16 cellular contexts compared by ENCODE assay signal in the genomic region with DNA sequence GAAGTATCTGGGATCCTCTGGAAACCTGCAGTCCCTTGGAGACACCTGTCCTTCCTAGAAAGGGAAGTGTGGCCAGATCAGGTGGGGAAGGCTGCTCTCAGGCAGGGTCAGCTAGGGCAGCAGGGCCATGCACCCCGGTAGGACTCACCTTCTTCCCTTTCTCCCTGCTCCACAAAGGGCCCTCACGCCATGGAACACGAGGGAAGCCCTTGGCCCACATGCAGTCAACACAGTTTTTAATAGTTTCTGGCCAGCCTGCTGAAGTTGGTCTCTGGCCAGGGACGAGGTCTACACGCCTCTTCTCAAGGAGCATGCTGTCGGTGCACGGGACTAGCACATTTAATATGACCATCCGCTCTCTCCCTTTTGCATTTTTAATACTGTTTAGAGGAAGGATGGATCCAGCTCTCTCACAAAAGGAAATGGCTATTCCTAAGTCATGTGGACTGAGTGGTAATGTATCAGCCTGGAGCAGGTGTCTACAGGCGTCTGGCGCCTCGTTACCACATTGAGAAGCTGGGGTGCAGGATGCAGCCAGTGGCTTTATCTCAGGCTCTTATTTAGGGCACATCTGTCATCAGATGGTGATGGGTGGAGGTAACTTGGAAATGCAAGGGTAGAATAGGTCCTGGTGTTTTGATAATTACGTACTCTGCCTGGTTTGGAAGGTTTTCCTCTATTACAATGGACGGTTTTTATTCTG.
A peak's percentile ranks its signal among the peaks of the same experiment; 100 is the strongest.
DNase-seq lines count a peak whose midpoint lies in the region; ATAC-seq and TF ChIP-seq lines count a peak whose summit lies in the region.
"Had no signal": no experiment of that assay in that cellular context is flagged by ENCODE, and none has a peak within 500 bp of the region (broad histone marks: within the 10 kb centered on the region; RNA-seq: fewer than 3 reads in every experiment).

No MANE protein-coding gene starts in this region.

- peak overlapping the region; percentile 37 for H3K4me3 Mint-ChIP-seq in activated T-cell treated with anti-CD3 and anti-CD28 coated beads, Interleukin-2, amount 50 U/mL, for 24 hours
- no peak overlapping the region for H3K4me3 Mint-ChIP-seq in activated T-cell treated with anti-CD3 and anti-CD28 coated beads, Interleukin-2, amount 50 U/mL, for 4 hours
- peak overlapping the region; percentile 16 for H3K4me3 Mint-ChIP-seq in glutamatergic neuron (ENCODE audit: unreplicated experiment)
- H3K4me3 Mint-ChIP-seq: memory B cell; stimulated activated naive B cell treated with anti-CD40 and anti-IgM and Interleukin-4, amounts not matched to agents 10 μg/mL and 1 μg/mL and 100 μg/mL, for 72 hours had no signal

- peaks cover 2% of the 10 kb centered on the region for H3K27me3 Mint-ChIP-seq in activated T-cell treated with anti-CD3 and anti-CD28 coated beads, Interleukin-2, amount 50 U/mL, for 24 hours
- H3K27me3 Mint-ChIP-seq in activated T-cell treated with anti-CD3 and anti-CD28 coated beads, Interleukin-2, amount 50 U/mL, for 4 hours (ENCODE audit: low read depth) = peaks cover 5% of the 10 kb centered on the region
- peaks cover 21% of the 10 kb centered on the region for H3K27me3 Mint-ChIP-seq in glutamatergic neuron (ENCODE audit: unreplicated experiment)

- H3K27me3 ChIP-seq in RWPE2 (ENCODE audit: insufficient read depth, poor library complexity, severe bottlenecking) (peaks cover 14% of the 10 kb centered on the region), upper lobe of right lung (peaks cover 11% of the 10 kb centered on the region), thyroid gland (no peaks in the 10 kb centered on the region)

- no peaks in the 10 kb centered on the region for H3K36me3 ChIP-seq in RWPE2 (ENCODE audit: low read depth)
- no peaks in the 10 kb centered on the region for H3K36me3 ChIP-seq in upper lobe of right lung
- H3K36me3 ChIP-seq in thyroid gland = no peaks in the 10 kb centered on the region

- H3K27ac Mint-ChIP-seq in activated T-cell treated with anti-CD3 and anti-CD28 coated beads, Interleukin-2, amount 50 U/mL, for 24 hours = peak overlapping the region; percentile 23
- peak overlapping the region; percentile 3 for H3K27ac Mint-ChIP-seq in glutamatergic neuron (ENCODE audit: unreplicated experiment)
- H3K27ac Mint-ChIP-seq: memory B cell; stimulated activated naive B cell treated with anti-CD40 and anti-IgM and Interleukin-4, amounts not matched to agents 10 μg/mL and 1 μg/mL and 100 μg/mL, for 72 hours had no signal

- peaks cover 65% of the 10 kb centered on the region for H3K4me1 Mint-ChIP-seq in activated T-cell treated with anti-CD3 and anti-CD28 coated beads, Interleukin-2, amount 50 U/mL, for 24 hours (ENCODE audit: low read depth)
- peaks cover 44% of the 10 kb centered on the region for H3K4me1 Mint-ChIP-seq in activated T-cell treated with anti-CD3 and anti-CD28 coated beads, Interleukin-2, amount 50 U/mL, for 4 hours (ENCODE audit: low read depth)
- H3K4me1 Mint-ChIP-seq in glutamatergic neuron (ENCODE audit: low read depth, unreplicated experiment) = peaks cover 29% of the 10 kb centered on the region

- TF ChIP-seq POLR2A in thyroid gland (IDR thresholded peaks at IDR 0.05) = no peak

- intact Hi-C loops in upper lobe of right lung (cut with DNase I) (no loop called here), thyroid gland (cut with DNase I) (loop anchor here (10.0 kb wide), 2 partner anchors 86 to 156 kb away; a partner anchor contains a TSS)

- TF ChIP-seq CTCF in RWPE2 (IDR thresholded peaks at IDR 0.05; ENCODE audit: poor library complexity, severe bottlenecking) = no peak
- no peak for TF ChIP-seq CTCF in glutamatergic neuron (IDR thresholded peaks at IDR 0.05; ENCODE audit: partially characterized antibody, unreplicated experiment)
- no peak for TF ChIP-seq CTCF in upper lobe of right lung (IDR thresholded peaks at IDR 0.05)
- TF ChIP-seq CTCF in thyroid gland (IDR thresholded peaks at IDR 0.05) = no peak

- H3K36me3 Mint-ChIP-seq in activated T-cell treated with anti-CD3 and anti-CD28 coated beads, Interleukin-2, amount 50 U/mL, for 24 hours (ENCODE audit: low read depth) = peaks cover 47% of the 10 kb centered on the region
- peaks cover 6% of the 10 kb centered on the region for H3K36me3 Mint-ChIP-seq in activated T-cell treated with anti-CD3 and anti-CD28 coated beads, Interleukin-2, amount 50 U/mL, for 4 hours (ENCODE audit: insufficient read depth)
- H3K36me3 Mint-ChIP-seq in glutamatergic neuron (ENCODE audit: unreplicated experiment) = peaks cover 26% of the 10 kb centered on the region

- H3K9me3 ChIP-seq in RWPE2 (ENCODE audit: severe bottlenecking) = no peaks in the 10 kb centered on the region
- H3K9me3 ChIP-seq in upper lobe of right lung = no peaks in the 10 kb centered on the region
- H3K9me3 ChIP-seq in thyroid gland = no peaks in the 10 kb centered on the region

- no peaks in the 10 kb centered on the region for H3K4me1 ChIP-seq in RWPE2 (ENCODE audit: insufficient read depth, poor library complexity, severe bottlenecking)
- no peaks in the 10 kb centered on the region for H3K4me1 ChIP-seq in upper lobe of right lung
- no peaks in the 10 kb centered on the region for H3K4me1 ChIP-seq in thyroid gland

- WGBS in thyroid gland, 2 donors = 73 to 79% methylated on average over 13 of the region's 13 CpGs

- no peaks in the 10 kb centered on the region for H3K9me3 Mint-ChIP-seq in activated T-cell treated with anti-CD3 and anti-CD28 coated beads, Interleukin-2, amount 50 U/mL, for 24 hours
- no peaks in the 10 kb centered on the region for H3K9me3 Mint-ChIP-seq in activated T-cell treated with anti-CD3 and anti-CD28 coated beads, Interleukin-2, amount 50 U/mL, for 4 hours
- peaks cover 19% of the 10 kb centered on the region for H3K9me3 Mint-ChIP-seq in glutamatergic neuron (ENCODE audit: unreplicated experiment)

- DNase-seq in activated T-cell treated with anti-CD3 and anti-CD28 coated beads, Interleukin-2, amount 50 U/mL, for 24 hours = peak; percentile 25
- DNase-seq in activated T-cell treated with anti-CD3 and anti-CD28 coated beads, Interleukin-2, amount 50 U/mL, for 4 hours = no peak
- DNase-seq in RWPE2 (ENCODE audit: low spot score) (peak; percentile 51), glutamatergic neuron (no peak), upper lobe of right lung (peak; percentile 43), thyroid gland (no peak), NCI-H526 treated with DMSO at 0.1 percent for 48 hours (lab: John Stamatoyannopoulos, UW) (no peak), SKM-1 treated with dmso at 0.1 percent for 144 hours (lab: John Stamatoyannopoulos, UW; ENCODE audit: unreplicated experiment) (no peak)
- DNase-seq: activated CD4-positive, alpha-beta T cell treated with anti-CD3 and anti-CD28 coated beads for 1 hour; NCI-H1694; NCI-H510A treated with DMSO at 0.1 percent for 48 hours; SIG-M5; stimulated activated naive B cell treated with anti-CD40 and anti-IgM and Interleukin-4, amounts not matched to agents 10 μg/mL and 1 μg/mL and 100 μg/mL, for 72 hours; T-helper 9 cell had no signal

- ATAC-seq in activated T-cell treated with anti-CD3 and anti-CD28 coated beads, Interleukin-2, amount 50 U/mL, for 4 hours = no peak
- ATAC-seq in RWPE2 (ENCODE audit: low read depth) (no peak), upper lobe of right lung (no peak)
- ATAC-seq: HepG2; stimulated activated naive B cell treated with anti-CD40 and anti-IgM and Interleukin-4, amounts not matched to agents 10 μg/mL and 1 μg/mL and 100 μg/mL, for 72 hours had no signal

- H3K4me3 ChIP-seq in RWPE2 (ENCODE audit: severe bottlenecking) (no peak overlapping the region), upper lobe of right lung (no peak overlapping the region), thyroid gland (replicated peaks in 1 of 3) (no peak overlapping the region)

- H3K27ac ChIP-seq in RWPE2 (ENCODE audit: poor library complexity, severe bottlenecking) (no peak overlapping the region), upper lobe of right lung (no peak overlapping the region), thyroid gland (no peak overlapping the region)

Comparison
In these comparisons a context has a peak if more than half of its experiments do, and no peak if none do; other contexts are left out.
1. DNase-seq: peak in activated T-cell treated with anti-CD3 and anti-CD28 coated beads, Interleukin-2, amount 50 U/mL, for 24 hours (single experiment), RWPE2 (single experiment) and upper lobe of right lung (single experiment); none in activated T-cell treated with anti-CD3 and anti-CD28 coated beads, Interleukin-2, amount 50 U/mL, for 4 hours (single experiment), glutamatergic neuron (single experiment), thyroid gland (0 of 2), NCI-H526 treated with DMSO at 0.1 percent for 48 hours (single experiment) and SKM-1 treated with dmso at 0.1 percent for 144 hours (single experiment).